10 cellular contexts compared by ENCODE assay signal in the genomic region with DNA sequence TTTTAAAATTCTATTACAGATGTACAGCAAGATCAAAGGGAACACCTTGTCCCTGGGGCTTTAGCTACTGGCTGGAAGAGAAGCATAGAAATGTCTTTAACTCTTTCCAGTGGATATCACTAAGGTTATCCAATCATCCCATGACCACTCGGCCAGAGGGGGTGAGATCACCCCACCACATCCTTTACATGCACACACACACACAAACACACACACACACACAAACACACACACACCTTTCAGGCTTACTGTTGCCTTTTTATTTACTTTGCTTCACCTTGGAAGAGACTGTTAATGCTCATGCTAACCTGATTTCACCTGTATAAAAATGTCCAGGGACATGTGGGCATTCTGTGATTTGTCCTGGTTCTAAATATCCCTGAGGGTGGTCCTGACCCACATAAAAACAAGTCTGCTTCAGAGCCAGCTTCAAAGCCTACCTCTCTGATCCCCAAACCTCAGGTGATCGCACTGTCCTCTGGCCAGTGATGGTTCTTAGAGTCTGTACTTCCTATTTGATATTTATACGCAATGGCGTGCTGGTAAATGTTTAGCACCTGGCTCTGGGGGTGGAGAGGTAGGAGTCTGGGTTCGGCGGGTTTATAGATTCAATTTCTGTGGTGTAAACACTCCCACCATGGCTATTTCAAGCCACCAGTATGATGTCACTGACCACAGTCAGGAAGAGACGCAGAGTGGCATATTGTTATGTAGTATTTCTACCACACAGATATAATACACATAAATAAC.
DNase-seq lines count a peak whose midpoint lies in the region; ATAC-seq and TF ChIP-seq lines count a peak whose summit lies in the region.
"Had no signal": no experiment of that assay in that cellular context is flagged by ENCODE, and none has a peak within 500 bp of the region (broad histone marks: within the 10 kb centered on the region; RNA-seq: fewer than 3 reads in every experiment).

No MANE protein-coding gene starts in this region.

- H3K27me3 Mint-ChIP-seq in activated B cell treated with CpG ODN at 0.5 μM for 24 hours, result no peaks in the 10 kb centered on the region
- H3K27me3 Mint-ChIP-seq: activated T-cell treated with anti-CD3 and anti-CD28 coated beads, Interleukin-2, amount 50 U/mL, for 24 hours had no signal

- no peaks in the 10 kb centered on the region for H3K9me3 ChIP-seq in upper lobe of right lung

- H3K9me3 Mint-ChIP-seq in activated B cell treated with CpG ODN at 0.5 μM for 24 hours, result no peaks in the 10 kb centered on the region
- H3K9me3 Mint-ChIP-seq: activated T-cell treated with anti-CD3 and anti-CD28 coated beads, Interleukin-2, amount 50 U/mL, for 24 hours had no signal

- POLR2A ChIA-PET in activated B cell treated with CpG ODN at 0.5 μM for 24 hours (lab: Charles Lee), result interaction anchor here (0.7 kb wide), 1 partner anchor 44 kb away, joined by 3 read pairs; no protein-coding TSS in a partner anchor

- peak overlapping the region; percentile 45 for H3K4me3 Mint-ChIP-seq in activated B cell treated with CpG ODN at 0.5 μM for 24 hours
- H3K4me3 Mint-ChIP-seq: activated T-cell treated with anti-CD3 and anti-CD28 coated beads, Interleukin-2, amount 50 U/mL, for 24 hours had no signal

- no peak overlapping the region for H3K27ac ChIP-seq in upper lobe of right lung

- DNase-seq in GM12864 (ENCODE audit: low read depth) (peak; percentile 81), activated B cell treated with CpG ODN at 0.5 μM for 24 hours (no peak), Right ventricle myocardium superior (no peak), upper lobe of right lung (no peak), globus pallidus (ENCODE audit: low spot score) (no peak), NCI-H446 (lab: John Stamatoyannopoulos, UW) (no peak)
- DNase-seq: activated T-cell treated with anti-CD3 and anti-CD28 coated beads, Interleukin-2, amount 50 U/mL, for 24 hours; NCI-H526 had no signal

- no peaks in the 10 kb centered on the region for H3K4me1 ChIP-seq in upper lobe of right lung

- ATAC-seq in GM19452 (IDR thresholded peaks at IDR 0.05; ENCODE audit: unreplicated experiment) (peak; percentile 94), HG03097 (IDR thresholded peaks at IDR 0.05; ENCODE audit: low FRiP score, unreplicated experiment) (peak; percentile 72), activated B cell treated with CpG ODN at 0.5 μM for 24 hours (ENCODE audit: low read depth) (peak; percentile 34), Right ventricle myocardium superior (ENCODE audit: poor library complexity) (no peak), upper lobe of right lung (no peak)

- TF ChIP-seq CTCF in GM12864 (IDR thresholded peaks at IDR 0.05; ENCODE audit: low read depth, low read length, missing control alignments) (no peak), activated B cell treated with CpG ODN at 0.5 μM for 24 hours (IDR thresholded peaks at IDR 0.05) (no peak), upper lobe of right lung (IDR thresholded peaks at IDR 0.05) (no peak)

- intact Hi-C loops in activated B cell treated with CpG ODN at 0.5 μM for 24 hours (cut with micrococcal nuclease) (loop anchor here (5.0 kb wide), 2 partner anchors 87 to 147 kb away; no protein-coding TSS in a partner anchor), Right ventricle myocardium superior (cut with DNase I) (no loop called here), upper lobe of right lung (cut with DNase I) (no loop called here)

- H3K27me3 ChIP-seq in upper lobe of right lung, result no peaks in the 10 kb centered on the region

- H3K36me3 Mint-ChIP-seq in activated B cell treated with CpG ODN at 0.5 μM for 24 hours (ENCODE audit: low read depth), result no peaks in the 10 kb centered on the region

- no peaks in the 10 kb centered on the region for H3K36me3 ChIP-seq in upper lobe of right lung

- peak overlapping the region; percentile 19 for H3K27ac Mint-ChIP-seq in activated B cell treated with CpG ODN at 0.5 μM for 24 hours
- H3K27ac Mint-ChIP-seq: activated T-cell treated with anti-CD3 and anti-CD28 coated beads, Interleukin-2, amount 50 U/mL, for 24 hours had no signal

- CTCF ChIA-PET in activated B cell treated with CpG ODN at 0.5 μM for 24 hours (lab: Charles Lee), result interaction anchor here (1.1 to 4.0 kb wide), 4 partner anchors 11 to 302 kb away, joined by 3 to 38 read pairs (median 4); no protein-coding TSS in a partner anchor

- H3K4me3 ChIP-seq in GM12864 (ENCODE audit: low read depth, low read length), result peak overlapping the region; percentile 1; the same call in 1 of the 2 replicates
- no peak overlapping the region for H3K4me3 ChIP-seq in upper lobe of right lung

- H3K4me1 Mint-ChIP-seq in activated B cell treated with CpG ODN at 0.5 μM for 24 hours, result peaks cover 18% of the 10 kb centered on the region

Comparison
In these comparisons a context has a peak if more than half of its experiments do, and no peak if none do; other contexts are left out.
1. ATAC-seq: peak in GM19452 (single experiment), HG03097 (single experiment) and activated B cell treated with CpG ODN at 0.5 μM for 24 hours (single experiment); none in Right ventricle myocardium superior (single experiment) and upper lobe of right lung (single experiment).